Comparison of ENCODE assay signal across 8 cellular contexts in genomic region chr3:52536369-52537164, GRCh38. TPM values are rescaled to one million over a fixed set of nuclear protein-coding genes. Genes with fewer than 3 reads are reported as not detected.
DNase-seq lines count a peak whose midpoint lies in the region; ATAC-seq and TF ChIP-seq lines count a peak whose summit lies in the region.

Gene UQCC5, plus strand, starts transcription at chr3:52536605. Its CDS starts 151 bp downstream, at chr3:52536756.

- ATAC-seq in GM19372 (IDR thresholded peaks at IDR 0.05; ENCODE audit: low read depth, unreplicated experiment) (peak; percentile 80), HG03521 (IDR thresholded peaks at IDR 0.05; ENCODE audit: unreplicated experiment) (peak; percentile 86)

- H3K27ac Mint-ChIP-seq in CD14-positive monocyte: peak within 1 kb of the TSS; percentile 93 to 99 (median 98)

- peak within 1 kb of the TSS; percentile 98 for H3K4me3 Mint-ChIP-seq in CD14-positive monocyte

- H3K4me1 Mint-ChIP-seq in CD14-positive monocyte: peaks cover 58% of the 10 kb centered on the region

- no peak for TF ChIP-seq CTCF in CD14-positive monocyte (IDR thresholded peaks at IDR 0.05)

- H3K9me3 Mint-ChIP-seq in CD14-positive monocyte: no peaks in the 10 kb centered on the region

- peaks cover 15 to 18% of the 10 kb centered on the region in 2 donors for H3K36me3 Mint-ChIP-seq in CD14-positive monocyte

- peaks cover 4 to 17% (median 15%) of the 10 kb centered on the region in 3 donors for H3K27me3 Mint-ChIP-seq in CD14-positive monocyte (ENCODE audit: low read depth in 3 of 3)

- DNase-seq in CD14-positive monocyte (ENCODE audit: low spot score) (peak; percentile 96), NCI-H69 (lab: John Stamatoyannopoulos, UW) (peak; percentile 98), cortex of kidney (lab: John Stamatoyannopoulos, UW) (peak; percentile 92), left kidney (ENCODE audit: low read depth, low spot score) (peak; percentile 99)
- peak; percentile 96 for DNase-seq in activated CD4-positive, alpha-beta T cell treated with anti-CD3 and anti-CD28 coated beads, Interleukin-2, amount 50 U/mL, for 1 hour
- DNase-seq in stimulated activated CD4-positive, alpha-beta T cell treated with anti-CD3 and anti-CD28 coated beads, Interleukin-1b, Interleukin-23, amount 100 ng/mL, for 48 hours: peak; percentile 98

- intact Hi-C loops in CD14-positive monocyte (cut with micrococcal nuclease): loop anchor here in 1 of 2 donors (1.0 to 10.0 kb wide), 4 partner anchors 64 to 1152 kb away; partner anchors contain the start of genes GNL3, MANF, NISCH and PBRM1

RNA-seq across cellular contexts. Expression of gene UQCC5, which starts in this region (rescaled TPM):
- 10 to 100 TPM; 43.3 to 52.1 TPM for polyA plus RNA-seq in CD14-positive monocyte

Comparison
In these comparisons a context has a peak if more than half of its experiments do, and no peak if none do; other contexts are left out.
1. Peak in every context shown above with its lines: DNase-seq and ATAC-seq.